In genomic region chr2:73983322-73984202, GRCh38 we compare ENCODE assay signal across 8 cellular contexts. TPM values are rescaled to one million over a fixed set of nuclear protein-coding genes. Genes with fewer than 3 reads are reported as not detected.
DNase-seq lines count a peak whose midpoint lies in the region; ATAC-seq and TF ChIP-seq lines count a peak whose summit lies in the region.

No MANE protein-coding gene starts in this region.

- peaks cover 37% of the 10 kb centered on the region for H3K36me3 Mint-ChIP-seq in activated T-helper 2 cell treated with anti-CD3 and anti-CD28 coated beads, Interferon-gamma antibody, Interleukin-2, Interleukin-4, amounts not matched to agents 10 μg/mL and 5 μg/mL and 100 μg/mL, durations not matched to agents 14 hours and 24 hours and 36 hours (ENCODE audit: low read depth)

- peaks cover 22% of the 10 kb centered on the region for H3K4me1 ChIP-seq in MM.1S (ENCODE audit: low read length)

- peak overlapping the region; percentile 62 for H2AFZ ChIP-seq in MM.1S (ENCODE audit: low read length)

- H3K9ac ChIP-seq in MM.1S (ENCODE audit: low read length): peak overlapping the region; percentile 73; the same call in 1 of the 2 replicates

- peak overlapping the region; percentile 80 for H3K4me3 Mint-ChIP-seq in activated T-helper 2 cell treated with anti-CD3 and anti-CD28 coated beads, Interferon-gamma antibody, Interleukin-2, Interleukin-4, amounts not matched to agents 10 μg/mL and 5 μg/mL and 100 μg/mL, durations not matched to agents 14 hours and 24 hours and 36 hours (ENCODE audit: low read depth)

- H3K4me3 ChIP-seq in MM.1S (ENCODE audit: low read length): peak overlapping the region; percentile 58
- peak overlapping the region; percentile 68 for H3K4me3 ChIP-seq in iPS-18c (ENCODE audit: insufficient read depth, low read depth, low read length)
- H3K4me3 ChIP-seq in skin epidermis: peak overlapping the region; percentile 38 to 71 (median 49)

- TF ChIP-seq CTCF in MM.1S (IDR thresholded peaks at IDR 0.05; ENCODE audit: low read length): no peak

- H3K4me1 Mint-ChIP-seq in activated T-helper 2 cell treated with anti-CD3 and anti-CD28 coated beads, Interferon-gamma antibody, Interleukin-2, Interleukin-4, amounts not matched to agents 10 μg/mL and 5 μg/mL and 100 μg/mL, durations not matched to agents 14 hours and 24 hours and 36 hours (ENCODE audit: low read depth): peaks cover 65% of the 10 kb centered on the region

- peaks cover 16% of the 10 kb centered on the region for H3F3A ChIP-seq in MM.1S (ENCODE audit: insufficient read depth, low read length)

- peaks cover 31% of the 10 kb centered on the region for H3K79me2 ChIP-seq in MM.1S (ENCODE audit: low read length)

- H3K9me2 ChIP-seq in MM.1S (replicated peaks; ENCODE audit: insufficient read depth, low read length): no peaks in the 10 kb centered on the region

- peak overlapping the region; percentile 96 for H3K4me2 ChIP-seq in MM.1S (ENCODE audit: low read depth, low read length)

- H3K27me3 Mint-ChIP-seq in activated T-helper 2 cell treated with anti-CD3 and anti-CD28 coated beads, Interferon-gamma antibody, Interleukin-2, Interleukin-4, amounts not matched to agents 10 μg/mL and 5 μg/mL and 100 μg/mL, durations not matched to agents 14 hours and 24 hours and 36 hours (ENCODE audit: low read depth): no peaks in the 10 kb centered on the region

- intact Hi-C loops in activated T-helper 2 cell treated with anti-CD3 and anti-CD28 coated beads, Interferon-gamma antibody, Interleukin-2, Interleukin-4, amounts not matched to agents 10 μg/mL and 5 μg/mL and 100 μg/mL, durations not matched to agents 14 hours and 24 hours and 36 hours (cut with micrococcal nuclease): loop anchor here (10.0 kb wide), 1 partner anchor 221 kb away; no protein-coding TSS in a partner anchor

- H3K27ac ChIP-seq in MM.1S (ENCODE audit: low read length) (no peak overlapping the region), skin epidermis (peak overlapping the region; percentile 83 to 99 (median 93))

- no peaks in the 10 kb centered on the region for H3K9me3 ChIP-seq in MM.1S (replicated peaks; ENCODE audit: insufficient read depth, low read length)
- no peaks in the 10 kb centered on the region for H3K9me3 ChIP-seq in iPS-18c (ENCODE audit: control insufficient read depth, insufficient read depth, low read length)

- 0 out of 2 replicates have a peak, but pooled peaks cover 16% of the 10 kb centered on the region for H3K27me3 ChIP-seq in MM.1S (replicated peaks; ENCODE audit: insufficient read depth, low read length)

- peak; percentile 33 for DNase-seq in NCI-H2171 treated with DMSO at 0.1 percent for 48 hours (lab: John Stamatoyannopoulos, UW)
- DNase-seq in NCI-H2171 (lab: John Stamatoyannopoulos, UW): no peak
- no peak for DNase-seq in MM.1S
- no peak for DNase-seq in activated T-helper 2 cell treated with anti-CD3 and anti-CD28 coated beads, Interferon-gamma antibody, Interleukin-2, Interleukin-4, amounts not matched to agents 10 μg/mL and 5 μg/mL and 100 μg/mL, durations not matched to agents 14 hours and 24 hours and 36 hours (ENCODE audit: low spot score)
- no peak for DNase-seq in midbrain (lab: John Stamatoyannopoulos, UW)

- peak overlapping the region; percentile 80 for H3K27ac Mint-ChIP-seq in activated T-helper 2 cell treated with anti-CD3 and anti-CD28 coated beads, Interferon-gamma antibody, Interleukin-2, Interleukin-4, amounts not matched to agents 10 μg/mL and 5 μg/mL and 100 μg/mL, durations not matched to agents 14 hours and 24 hours and 36 hours

- no peaks in the 10 kb centered on the region for H3K9me3 Mint-ChIP-seq in activated T-helper 2 cell treated with anti-CD3 and anti-CD28 coated beads, Interferon-gamma antibody, Interleukin-2, Interleukin-4, amounts not matched to agents 10 μg/mL and 5 μg/mL and 100 μg/mL, durations not matched to agents 14 hours and 24 hours and 36 hours

- H3K36me3 ChIP-seq in MM.1S (replicated peaks; ENCODE audit: insufficient read depth, low read length): no peaks in the 10 kb centered on the region

- no peak for ATAC-seq in HG02870 (IDR thresholded peaks at IDR 0.05; ENCODE audit: unreplicated experiment)

- no peaks in the 10 kb centered on the region for H4K20me1 ChIP-seq in MM.1S (ENCODE audit: insufficient read depth, low read length)

RNA-seq across cellular contexts. Expression of gene TET3, which starts 1.1 kb away (rescaled TPM):
- total RNA-seq in activated T-helper 2 cell treated with anti-CD3 and anti-CD28 coated beads, Interferon-gamma antibody, Interleukin-2, Interleukin-4, amounts not matched to agents 10 μg/mL and 5 μg/mL and 100 μg/mL, durations not matched to agents 14 hours and 24 hours and 36 hours: 23.5 and 23.6 TPM in 2 replicates

RNA-seq across cellular contexts. Expression of gene DGUOK, which starts 56.9 kb away (rescaled TPM):
- 86.8 and 90.9 TPM in 2 replicates for total RNA-seq in activated T-helper 2 cell treated with anti-CD3 and anti-CD28 coated beads, Interferon-gamma antibody, Interleukin-2, Interleukin-4, amounts not matched to agents 10 μg/mL and 5 μg/mL and 100 μg/mL, durations not matched to agents 14 hours and 24 hours and 36 hours
